ENCODE assay signal across 34 cellular contexts in genomic region chrX:40527543-40527942, GRCh38.
"Had no signal": no experiment of that assay in that cellular context is flagged by ENCODE, and none has a peak within 500 bp of the region (broad histone marks: within the 10 kb centered on the region; RNA-seq: fewer than 3 reads in every experiment).

No MANE protein-coding gene starts in this region.

- DNase-seq: Karpas-422, Kasumi-1, MG63, MM.1S, MV-4-11, NCI-H1048, NCI-H1092, NCI-H1092 treated with DMSO at 0.1 percent for 48 hours, NCI-H1105, NCI-H1105 treated with DMSO at 0.1 percent for 48 hours, NCI-H1417, NCI-H1417 treated with DMSO at 0.1 percent for 48 hours, NCI-H1436, NCI-H1436 treated with DMSO at 0.1 percent for 48 hours, NCI-H146, NCI-H1694, NCI-H1694 treated with DMSO at 0.1 percent for 48 hours, NCI-H187, NCI-H187 treated with DMSO at 0.1 percent for 48 hours, NCI-H1930, NCI-H2029, NCI-H2029 treated with DMSO at 0.1 percent for 48 hours, NCI-H2081, NCI-H2081 treated with DMSO at 0.1 percent for 48 hours, NCI-H2107, NCI-H2171, NCI-H2171 treated with DMSO at 0.1 percent for 48 hours, NCI-H2227 treated with DMSO at 0.1 percent for 48 hours, NCI-H226, NCI-H345, NCI-H446, NCI-H446 treated with DMSO at 0.1 percent for 48 hours, NCI-H510A, NCI-H510A treated with DMSO at 0.1 percent for 48 hours had no signal

- H3K36me3 ChIP-seq: MG63 had no signal

- H3K4me3 ChIP-seq: MG63 had no signal

- H3K27me3 ChIP-seq: MG63 had no signal

- H3K9me3 ChIP-seq: MG63 had no signal
